8 cellular contexts compared by ENCODE assay signal in genomic region chr12:124720687-124721500, GRCh38.
DNase-seq lines count a peak whose midpoint lies in the region; ATAC-seq and TF ChIP-seq lines count a peak whose summit lies in the region.

No MANE protein-coding gene starts in this region.

- BruUV-seq in Caco-2 (replicated peaks; lab: Mats Ljungman, UMichigan) = no TSS peak

- H3F3A ChIP-seq in GM23248 (ENCODE audit: insufficient read depth) = peaks cover 27% of the 10 kb centered on the region

- no peaks in the 10 kb centered on the region for H3K36me3 Mint-ChIP-seq in Caco-2 (ENCODE audit: insufficient read depth, unreplicated experiment)

- POLR2A ChIA-PET in Caco-2 (lab: Charles Lee) = no interaction called here

- CTCF ChIA-PET in Caco-2 (lab: Charles Lee) = no interaction called here

- no peaks in the 10 kb centered on the region for H3K9me3 Mint-ChIP-seq in Caco-2 (ENCODE audit: unreplicated experiment)

- H2AFZ ChIP-seq in GM23248 = peak overlapping the region; percentile 31
- H2AFZ ChIP-seq in osteoblast (ENCODE audit: low read length) = no peak overlapping the region

- peaks cover 19% of the 10 kb centered on the region for H3K4me1 Mint-ChIP-seq in Caco-2 (ENCODE audit: low read depth, unreplicated experiment)

- H3K27me3 ChIP-seq in GM23248 (replicated peaks; ENCODE audit: insufficient read depth) = no peaks in the 10 kb centered on the region
- H3K27me3 ChIP-seq in osteoblast (ENCODE audit: insufficient read depth, low read length) = no peaks in the 10 kb centered on the region
- no peaks in the 10 kb centered on the region for H3K27me3 ChIP-seq in Caco-2 (replicated peaks; ENCODE audit: control insufficient read depth, insufficient read depth, low read length)

- H4K20me1 ChIP-seq in GM23248 (ENCODE audit: insufficient read depth) = no peaks in the 10 kb centered on the region
- no peaks in the 10 kb centered on the region for H4K20me1 ChIP-seq in osteoblast (ENCODE audit: insufficient read depth, low read length)

- no peak for TF ChIP-seq CTCF in epithelial cell of proximal tubule (conservative IDR thresholded peaks at IDR 0.05; ENCODE audit: low read depth, low read length)
- TF ChIP-seq CTCF in osteoblast (IDR thresholded peaks at IDR 0.05; ENCODE audit: extremely low read depth, low read depth, low read length) = no peak
- TF ChIP-seq CTCF in Caco-2 (IDR thresholded peaks at IDR 0.05; ENCODE audit: insufficient read depth in 1 of 2, low read depth in 1 of 2, low read length in 1 of 2, severe bottlenecking in 1 of 2, unreplicated experiment in 1 of 2) = no peak

- 39% methylated on average over 16 of the region's 16 CpGs for WGBS in GM23248 (ENCODE audit: low coverage in 1 of 2, low lambda C conversion rate in 2 of 2, missing lambda C conversion rate in 2 of 2), 2 experiments

- intact Hi-C loops in Caco-2 (cut with micrococcal nuclease; ENCODE audit: unreplicated experiment) = loop anchor here (5.0 kb wide), 1 partner anchor 39 kb away; no protein-coding TSS in a partner anchor

- no peak for ATAC-seq in GM18909 (IDR thresholded peaks at IDR 0.05; ENCODE audit: poor library complexity, unreplicated experiment)

- H3K27ac ChIP-seq in GM23248 (peak overlapping the region; percentile 81), osteoblast (ENCODE audit: low read depth, low read length) (peak overlapping the region; percentile 40)

- H3K4me2 ChIP-seq in GM23248 (ENCODE audit: unreplicated experiment) = peak overlapping the region; percentile 54
- peak overlapping the region; percentile 14 for H3K4me2 ChIP-seq in osteoblast (ENCODE audit: insufficient read depth, low read length)

- peaks cover 18% of the 10 kb centered on the region for H3K4me1 ChIP-seq in GM23248 (ENCODE audit: insufficient read depth)
- H3K4me1 ChIP-seq in osteoblast (ENCODE audit: insufficient read depth, low read length) = peaks cover 11% of the 10 kb centered on the region
- peaks cover 4% of the 10 kb centered on the region for H3K4me1 ChIP-seq in Caco-2

- H3K36me3 ChIP-seq in GM23248 (ENCODE audit: low read depth) (no peaks in the 10 kb centered on the region), osteoblast (ENCODE audit: insufficient read depth, low read length) (no peaks in the 10 kb centered on the region), Caco-2 (ENCODE audit: control insufficient read depth, insufficient read depth, low read length) (no peaks in the 10 kb centered on the region)

- no peak overlapping the region for H3K4me3 Mint-ChIP-seq in Caco-2 (ENCODE audit: unreplicated experiment)

- H3K9me3 ChIP-seq in GM23248 (ENCODE audit: low read depth) = no peaks in the 10 kb centered on the region
- no peaks in the 10 kb centered on the region for H3K9me3 ChIP-seq in osteoblast (ENCODE audit: low read depth, low read length)
- H3K9me3 ChIP-seq in Caco-2 = no peaks in the 10 kb centered on the region

- H3K4me3 ChIP-seq in GM23248 = 0 out of 2 replicates have a peak overlapping the region, but pooled peaks have one; percentile 4
- no peak overlapping the region for H3K4me3 ChIP-seq in epithelial cell of proximal tubule (ENCODE audit: low read depth, low read length)
- H3K4me3 ChIP-seq in osteoblast (ENCODE audit: insufficient read depth, low read length) = no peak overlapping the region
- H3K4me3 ChIP-seq in Caco-2 (ENCODE audit: low read depth, low read length) = no peak overlapping the region

- H3K9me2 ChIP-seq in GM23248 (ENCODE audit: insufficient read depth) = no peaks in the 10 kb centered on the region

- H3K27ac Mint-ChIP-seq in Caco-2 (ENCODE audit: unreplicated experiment) = no peak overlapping the region

- H3K79me2 ChIP-seq in GM23248 (ENCODE audit: insufficient read depth) = no peaks in the 10 kb centered on the region
- no peaks in the 10 kb centered on the region for H3K79me2 ChIP-seq in osteoblast (ENCODE audit: insufficient read depth, low read length)

- H3K27me3 Mint-ChIP-seq in Caco-2 (ENCODE audit: insufficient read depth, unreplicated experiment) = no peaks in the 10 kb centered on the region

- in situ Hi-C loops in GM23248 (cut with MboI) = no loop called here

- H3K9ac ChIP-seq in GM23248 = peak overlapping the region; percentile 64

- DNase-seq in GM23248 (peak; percentile 77), NCI-H510A treated with DMSO at 0.1 percent for 48 hours (lab: John Stamatoyannopoulos, UW) (peak; percentile 92), epithelial cell of proximal tubule (ENCODE audit: low read depth) (peak; percentile 82), osteoblast (ENCODE audit: insufficient read length, low spot score, missing footprints) (peak; percentile 88), ecto neural progenitor cell (ENCODE audit: low spot score) (no peak), Caco-2 (no peak), KG1 (lab: John Stamatoyannopoulos, UW) (no peak)

Comparison
In these comparisons a context has a peak if more than half of its experiments do, and no peak if none do; other contexts are left out.
1. DNase-seq: peak in GM23248 (single experiment), NCI-H510A treated with DMSO at 0.1 percent for 48 hours (single experiment), epithelial cell of proximal tubule (single experiment) and osteoblast (single experiment); none in ecto neural progenitor cell (single experiment), Caco-2 (0 of 2) and KG1 (single experiment).